Comparison of ENCODE assay signal across 17 cellular contexts in the genomic region with DNA sequence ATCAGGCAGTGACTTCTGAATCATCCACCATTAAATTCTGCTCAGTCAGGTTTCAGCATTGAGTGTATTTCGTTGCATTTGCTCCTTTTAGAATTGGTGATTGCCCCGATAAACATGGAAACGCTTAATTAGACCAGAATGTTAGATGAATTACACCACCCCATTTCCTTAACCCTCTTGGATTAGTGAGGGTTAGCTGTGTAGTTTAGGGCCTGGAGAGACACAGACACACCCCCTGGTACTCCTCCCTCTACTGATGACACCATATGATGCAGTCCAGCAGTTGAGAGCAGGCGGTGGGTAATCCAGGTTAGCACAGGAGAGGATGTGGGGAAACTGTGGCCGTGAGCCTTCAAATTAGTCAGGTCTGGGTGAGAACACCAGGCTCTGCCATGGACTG. TPM values are rescaled to one million over a fixed set of nuclear protein-coding genes. Genes with fewer than 3 reads are reported as not detected.
DNase-seq lines count a peak whose midpoint lies in the region; ATAC-seq and TF ChIP-seq lines count a peak whose summit lies in the region.
"Had no signal": no experiment of that assay in that cellular context is flagged by ENCODE, and none has a peak within 500 bp of the region (broad histone marks: within the 10 kb centered on the region; RNA-seq: fewer than 3 reads in every experiment).

No MANE protein-coding gene starts in this region.

- H3K9me3 Mint-ChIP-seq in activated T-cell treated with anti-CD3 and anti-CD28 coated beads, Interleukin-2, amount 50 U/mL, for 72 hours = no peaks in the 10 kb centered on the region
- H3K9me3 Mint-ChIP-seq in activated T-helper 17 cell treated with anti-CD3 and anti-CD28 coated beads, Interleukin-2, amount 50 U/mL, for 72 hours = no peaks in the 10 kb centered on the region

- H3K36me3 ChIP-seq in DND-41 (ENCODE audit: insufficient read depth, low read length) (no peaks in the 10 kb centered on the region), mucosa of rectum (ENCODE audit: control insufficient read depth in 2 of 2, insufficient read depth in 2 of 2, low read length in 2 of 2) (no peaks in the 10 kb centered on the region)
- H3K36me3 ChIP-seq: BE2C, HAP-1, Peyer's patch had no signal

- H3K27ac Mint-ChIP-seq in activated T-cell treated with anti-CD3 and anti-CD28 coated beads, Interleukin-2, amount 50 U/mL, for 72 hours = no peak overlapping the region
- no peak overlapping the region for H3K27ac Mint-ChIP-seq in activated T-helper 17 cell treated with anti-CD3 and anti-CD28 coated beads, Interleukin-2, amount 50 U/mL, for 72 hours

- no peak overlapping the region for H3K4me3 ChIP-seq in DND-41 (ENCODE audit: low read depth in 1 of 2, low read length in 2 of 2)
- H3K4me3 ChIP-seq in mucosa of rectum (ENCODE audit: low read length in 2 of 2) = peak overlapping the region in 1 of 2 donors; percentile 7
- H3K4me3 ChIP-seq: HAP-1, Peyer's patch had no signal

- H3K79me2 ChIP-seq in DND-41 (ENCODE audit: insufficient read depth, low read length) = no peaks in the 10 kb centered on the region

- H3K27ac ChIP-seq in DND-41 (ENCODE audit: low read length) (no peak overlapping the region), mucosa of rectum (ENCODE audit: low read depth in 2 of 2, low read length in 2 of 2) (peak overlapping the region; percentile 76 to 81)

- no peak for DNase-seq in activated T-cell treated with anti-CD3 and anti-CD28 coated beads, Interleukin-2, amount 50 U/mL, for 72 hours
- DNase-seq in activated T-cell treated with anti-CD3 and anti-CD28 coated beads, Interleukin-2, amount 50 U/mL, for 1 hour = no peak
- DNase-seq in DND-41 (no peak), 8988T (no peak), C1 segment of cervical spinal cord (lab: John Stamatoyannopoulos, UW) (no peak), NCI-H526 (lab: John Stamatoyannopoulos, UW) (no peak)
- DNase-seq: BE2C, COR-L47, NCI-H1930, NCI-H446 treated with DMSO at 0.1 percent for 48 hours, NCI-H774, Peyer's patch, SHP77 had no signal

- no peak overlapping the region for H3K4me3 Mint-ChIP-seq in activated T-cell treated with anti-CD3 and anti-CD28 coated beads, Interleukin-2, amount 50 U/mL, for 72 hours
- H3K4me3 Mint-ChIP-seq in activated T-helper 17 cell treated with anti-CD3 and anti-CD28 coated beads, Interleukin-2, amount 50 U/mL, for 72 hours = no peak overlapping the region

- no peak for TF ChIP-seq CTCF in DND-41 (IDR thresholded peaks at IDR 0.05; ENCODE audit: borderline replicate concordance, extremely low read depth, low read length, poor library complexity, severe bottlenecking)

- H3K27me3 Mint-ChIP-seq in activated T-cell treated with anti-CD3 and anti-CD28 coated beads, Interleukin-2, amount 50 U/mL, for 72 hours (ENCODE audit: low read depth) = no peaks in the 10 kb centered on the region
- peaks cover 4% of the 10 kb centered on the region for H3K27me3 Mint-ChIP-seq in activated T-helper 17 cell treated with anti-CD3 and anti-CD28 coated beads, Interleukin-2, amount 50 U/mL, for 72 hours

- H4K20me1 ChIP-seq in DND-41 (ENCODE audit: insufficient read depth, low read length) = no peaks in the 10 kb centered on the region

- no peak overlapping the region for H2AFZ ChIP-seq in DND-41 (ENCODE audit: low read depth, low read length)

- H3K27me3 ChIP-seq in DND-41 (ENCODE audit: insufficient read depth, low read length, poor library complexity) (peaks cover 29% of the 10 kb centered on the region), mucosa of rectum (ENCODE audit: control insufficient read depth in 2 of 2, insufficient read depth in 2 of 2, low read length in 2 of 2) (no peaks in the 10 kb centered on the region)
- H3K27me3 ChIP-seq: BE2C, Peyer's patch had no signal

- no peak overlapping the region for H3K9ac ChIP-seq in DND-41 (ENCODE audit: low read depth, low read length)
- H3K9ac ChIP-seq in mucosa of rectum (ENCODE audit: low read depth in 1 of 2, low read length in 2 of 2) = peak overlapping the region in 1 of 2 donors; percentile 16

- ATAC-seq in activated T-cell treated with anti-CD3 and anti-CD28 coated beads, Interleukin-2, amount 50 U/mL, for 72 hours (replicated peaks in 1 of 2) = peak; percentile 31 to 53
- 0 out of 3 replicates have a peak, but pooled peaks have one; percentile 35 for ATAC-seq in DND-41 (ENCODE audit: insufficient read depth, low read depth)
- ATAC-seq in activated T-helper 17 cell treated with anti-CD3 and anti-CD28 coated beads, Interleukin-2, amount 50 U/mL, for 72 hours (replicated peaks) = peak; percentile 37

- H3K4me2 ChIP-seq in DND-41 (ENCODE audit: insufficient read depth, low read length) = no peak overlapping the region

- H3K4me1 ChIP-seq in DND-41 (ENCODE audit: insufficient read depth, low read length) (no peaks in the 10 kb centered on the region), mucosa of rectum (ENCODE audit: control insufficient read depth in 2 of 2, insufficient read depth in 2 of 2, low read length in 2 of 2) (peaks cover 14 to 21% of the 10 kb centered on the region in 2 donors)
- H3K4me1 ChIP-seq: BE2C, HAP-1 had no signal

- peaks cover 21% of the 10 kb centered on the region for H3K4me1 Mint-ChIP-seq in activated T-cell treated with anti-CD3 and anti-CD28 coated beads, Interleukin-2, amount 50 U/mL, for 72 hours (ENCODE audit: low read depth)
- peaks cover 7% of the 10 kb centered on the region for H3K4me1 Mint-ChIP-seq in activated T-helper 17 cell treated with anti-CD3 and anti-CD28 coated beads, Interleukin-2, amount 50 U/mL, for 72 hours

- H3K9me3 ChIP-seq in DND-41 (ENCODE audit: insufficient read depth, low read length, severe bottlenecking) (no peaks in the 10 kb centered on the region), mucosa of rectum (ENCODE audit: control insufficient read depth in 2 of 2, low read length in 2 of 2) (no peaks in the 10 kb centered on the region)
- H3K9me3 ChIP-seq: BE2C, HAP-1, Peyer's patch had no signal

- H3K36me3 Mint-ChIP-seq in activated T-cell treated with anti-CD3 and anti-CD28 coated beads, Interleukin-2, amount 50 U/mL, for 72 hours (ENCODE audit: insufficient read depth in 2 of 2) = no peaks in the 10 kb centered on the region
- no peaks in the 10 kb centered on the region for H3K36me3 Mint-ChIP-seq in activated T-helper 17 cell treated with anti-CD3 and anti-CD28 coated beads, Interleukin-2, amount 50 U/mL, for 72 hours (ENCODE audit: low read depth)

RNA-seq across cellular contexts. Expression of gene LGR6, which starts 33.7 kb away (rescaled TPM):
- under 1 TPM; 0.22 to 0.69 TPM for total RNA-seq in activated T-cell treated with anti-CD3 and anti-CD28 coated beads, Interleukin-2, amount 50 U/mL, for 72 hours
- under 1 TPM in 1 of 2 donors, not detected in 1; 0.21 TPM for total RNA-seq in activated T-helper 17 cell treated with anti-CD3 and anti-CD28 coated beads, Interleukin-2, amount 50 U/mL, for 72 hours
- total RNA-seq: LHCN-M2 had no signal
